Comparison of ENCODE assay signal across 13 cellular contexts in genomic region chr2:168602846-168603406, GRCh38.
"Had no signal": no experiment of that assay in that cellular context is flagged by ENCODE, and none has a peak within 500 bp of the region (broad histone marks: within the 10 kb centered on the region; RNA-seq: fewer than 3 reads in every experiment).

No MANE protein-coding gene starts in this region.

- H3K27ac ChIP-seq: neutrophil, skin epidermis had no signal

- ATAC-seq: naive thymus-derived CD8-positive, alpha-beta T cell; sciatic nerve had no signal

- H3K9me3 ChIP-seq: neutrophil had no signal

- H3K27me3 Mint-ChIP-seq: naive thymus-derived CD8-positive, alpha-beta T cell had no signal

- DNase-seq: central memory CD4-positive, alpha-beta T cell; effector CD4-positive, alpha-beta T cell; foreskin melanocyte; head of caudate nucleus; hippocampal formation; kidney glomerular epithelial cell; mesendoderm; naive thymus-derived CD8-positive, alpha-beta T cell; posterior cingulate gyrus; trophoblast cell had no signal

- H3K4me3 ChIP-seq: skin epidermis had no signal

- H3K4me3 Mint-ChIP-seq: naive thymus-derived CD8-positive, alpha-beta T cell had no signal

- H3K27me3 ChIP-seq: neutrophil had no signal

- H3K36me3 ChIP-seq: neutrophil had no signal
